25 cellular contexts compared by ENCODE assay signal in the genomic region with DNA sequence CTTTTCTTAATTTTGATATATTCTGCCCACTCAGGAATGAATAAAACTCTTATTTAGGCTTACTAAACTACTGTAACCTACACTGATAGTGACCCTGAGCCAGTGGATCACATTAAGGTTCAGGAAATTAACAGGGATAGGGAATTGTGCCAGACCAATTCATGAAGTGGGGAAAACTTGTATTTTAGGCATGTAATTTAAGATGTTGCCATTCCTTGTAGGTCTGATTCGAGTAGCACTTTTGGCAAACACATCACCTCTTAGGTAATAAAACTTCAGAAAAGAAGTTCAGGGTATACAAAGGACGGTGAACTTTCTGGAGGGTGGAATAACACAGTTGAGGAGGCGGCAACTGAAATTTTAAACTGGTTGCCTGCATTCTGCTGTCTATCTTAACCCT. TPM values are rescaled to one million over a fixed set of nuclear protein-coding genes. Genes with fewer than 3 reads are reported as not detected.
"Had no signal": no experiment of that assay in that cellular context is flagged by ENCODE, and none has a peak within 500 bp of the region (broad histone marks: within the 10 kb centered on the region; RNA-seq: fewer than 3 reads in every experiment).

No MANE protein-coding gene starts in this region.

- H3K27ac Mint-ChIP-seq: activated CD8-positive, alpha-beta memory T cell treated with anti-CD3 and anti-CD28 coated beads, Interleukin-2, amount 10 ng/mL, durations not matched to agents 7 days and 5 days; activated CD8-positive, alpha-beta T cell treated with anti-CD3 and anti-CD28 coated beads for 36 hours; dendritic cell treated with granulocyte-macrophage colony-stimulating factor and Interleukin-4, amounts not matched to agents 40 ng/mL and 50 ng/mL, for 4 days; nephron; T-helper 17 cell had no signal

- DNase-seq: activated CD4-positive, alpha-beta T cell treated with anti-CD3 and anti-CD28 coated beads for 48 hours; activated CD8-positive, alpha-beta memory T cell treated with anti-CD3 and anti-CD28 coated beads, Interleukin-2, amount 10 ng/mL, durations not matched to agents 7 days and 5 days; activated CD8-positive, alpha-beta T cell treated with anti-CD3 and anti-CD28 coated beads for 36 hours; activated effector memory CD4-positive, alpha-beta T cell treated with anti-CD3 and anti-CD28 coated beads, Interleukin-2, amount 50 U/mL, for 16 hours; activated naive CD4-positive, alpha-beta T cell treated with anti-CD3 and anti-CD28 coated beads, Interleukin-2, amount 50 U/mL, for 16 hours; activated T-cell treated with anti-CD3 and anti-CD28 coated beads for 4 hours; adrenal gland; brain microvascular endothelial cell; caudate nucleus; effector CD4-positive, alpha-beta T cell; foreskin fibroblast; midbrain; pancreas; psoas muscle; spleen; stimulated activated CD4-positive, alpha-beta T cell treated with anti-CD3 and anti-CD28 coated beads, Interleukin-4, amount 100 ng/mL, for 1 hour; T-helper 17 cell; tibial artery; uterus had no signal

- H3K4me1 Mint-ChIP-seq: nephron, T-helper 17 cell had no signal

- H3K27me3 ChIP-seq: adrenal gland, ascending aorta, brain microvascular endothelial cell, pancreas, right atrium auricular region, spleen, tibial artery, uterus had no signal

- H3K4me1 ChIP-seq: adrenal gland, ascending aorta, pancreas, psoas muscle, right atrium auricular region, spleen, tibial artery, uterus had no signal

- H3K36me3 ChIP-seq: adrenal gland, ascending aorta, brain microvascular endothelial cell, pancreas, right atrium auricular region, spleen, tibial artery, uterus had no signal

- FAIRE-seq: endometrium, pancreas had no signal

- H3K27me3 Mint-ChIP-seq: activated CD8-positive, alpha-beta memory T cell treated with anti-CD3 and anti-CD28 coated beads, Interleukin-2, amount 10 ng/mL, durations not matched to agents 7 days and 5 days; activated CD8-positive, alpha-beta T cell treated with anti-CD3 and anti-CD28 coated beads for 36 hours; dendritic cell treated with granulocyte-macrophage colony-stimulating factor and Interleukin-4, amounts not matched to agents 40 ng/mL and 50 ng/mL, for 4 days; T-helper 17 cell had no signal

- H3K9me3 ChIP-seq: adrenal gland, ascending aorta, pancreas, psoas muscle, right atrium auricular region, spleen, tibial artery, uterus had no signal

- H3K27ac ChIP-seq: adrenal gland, ascending aorta, brain microvascular endothelial cell, pancreas, psoas muscle, right atrium auricular region, tibial artery, uterus had no signal

- H3K9me3 Mint-ChIP-seq: activated CD8-positive, alpha-beta T cell treated with anti-CD3 and anti-CD28 coated beads for 36 hours; dendritic cell treated with granulocyte-macrophage colony-stimulating factor and Interleukin-4, amounts not matched to agents 40 ng/mL and 50 ng/mL, for 4 days; nephron had no signal

- H3K4me3 ChIP-seq: adrenal gland, ascending aorta, pancreas, psoas muscle, right atrium auricular region, spleen, tibial artery, uterus had no signal

- H3K4me3 Mint-ChIP-seq: activated CD8-positive, alpha-beta memory T cell treated with anti-CD3 and anti-CD28 coated beads, Interleukin-2, amount 10 ng/mL, durations not matched to agents 7 days and 5 days; activated CD8-positive, alpha-beta T cell treated with anti-CD3 and anti-CD28 coated beads for 36 hours; dendritic cell treated with granulocyte-macrophage colony-stimulating factor and Interleukin-4, amounts not matched to agents 40 ng/mL and 50 ng/mL, for 4 days; nephron; T-helper 17 cell had no signal

- ATAC-seq: activated CD8-positive, alpha-beta memory T cell treated with anti-CD3 and anti-CD28 coated beads, Interleukin-2, amount 10 ng/mL, durations not matched to agents 7 days and 5 days; left lobe of liver; pancreas; psoas muscle; T-helper 17 cell had no signal

RNA-seq across cellular contexts. Expression of a gene that starts 54.9 kb away (rescaled TPM):
- total RNA-seq: ascending aorta, left lobe of liver, right atrium auricular region, T-helper 17 cell had no signal
